ENCODE assay signal across 1 cellular context in the genomic region with DNA sequence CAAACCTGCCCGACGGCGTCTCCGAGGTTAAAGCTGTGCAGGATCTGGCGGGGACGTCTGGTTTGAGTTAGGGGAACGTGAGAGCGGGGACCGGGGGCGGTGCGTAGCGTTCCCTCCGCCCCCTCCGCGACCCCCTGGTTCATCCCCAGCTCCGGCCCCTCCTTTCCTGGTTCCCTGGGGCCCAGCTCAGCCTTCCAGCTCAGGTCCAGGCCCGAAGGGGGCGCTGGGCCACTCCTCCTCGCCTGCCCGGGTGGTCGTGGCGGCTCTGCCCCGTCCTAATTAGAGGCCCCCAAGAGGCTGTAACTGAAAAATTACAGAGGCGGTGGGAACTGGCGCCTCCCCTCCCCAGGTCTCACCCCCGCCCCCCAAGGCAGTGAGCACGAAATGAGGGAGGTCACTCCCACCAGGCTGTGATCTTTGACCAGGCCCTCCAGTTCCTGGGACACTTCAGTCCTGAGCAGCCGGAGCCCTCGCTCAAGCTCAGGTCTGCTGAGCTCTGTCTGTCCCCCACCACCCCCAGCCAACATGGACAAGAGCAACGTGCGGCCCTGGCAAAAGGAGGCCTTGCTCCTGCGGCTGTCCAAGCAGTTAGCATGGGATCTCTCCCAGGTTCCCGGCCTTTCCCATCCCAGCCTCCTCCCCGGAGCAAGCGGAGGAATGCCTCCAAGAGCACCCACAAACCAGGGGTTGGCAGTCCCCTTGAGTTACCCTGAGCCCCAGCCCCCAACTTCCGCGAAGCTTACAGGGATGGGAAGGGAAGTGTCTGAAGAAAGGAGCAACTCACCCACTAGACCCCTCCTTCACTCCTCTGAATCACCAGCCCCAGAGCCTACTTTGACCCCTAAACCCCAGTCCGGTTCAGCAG.
A peak's percentile ranks its signal among the peaks of the same experiment; 100 is the strongest.
TF ChIP-seq lines count a peak whose summit lies in the region.

No MANE protein-coding gene starts in this region.

TF ChIP-seq in HepG2, 621 proteins besides CTCF, POLR2A, EP300 and RAD21 (continued from another document and continues in another):
- TF ChIP-seq, protein P1, sequence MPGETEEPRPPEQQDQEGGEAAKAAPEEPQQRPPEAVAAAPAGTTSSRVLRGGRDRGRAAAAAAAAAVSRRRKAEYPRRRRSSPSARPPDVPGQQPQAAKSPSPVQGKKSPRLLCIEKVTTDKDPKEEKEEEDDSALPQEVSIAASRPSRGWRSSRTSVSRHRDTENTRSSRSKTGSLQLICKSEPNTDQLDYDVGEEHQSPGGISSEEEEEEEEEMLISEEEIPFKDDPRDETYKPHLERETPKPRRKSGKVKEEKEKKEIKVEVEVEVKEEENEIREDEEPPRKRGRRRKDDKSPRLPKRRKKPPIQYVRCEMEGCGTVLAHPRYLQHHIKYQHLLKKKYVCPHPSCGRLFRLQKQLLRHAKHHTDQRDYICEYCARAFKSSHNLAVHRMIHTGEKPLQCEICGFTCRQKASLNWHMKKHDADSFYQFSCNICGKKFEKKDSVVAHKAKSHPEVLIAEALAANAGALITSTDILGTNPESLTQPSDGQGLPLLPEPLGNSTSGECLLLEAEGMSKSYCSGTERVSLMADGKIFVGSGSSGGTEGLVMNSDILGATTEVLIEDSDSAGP (CRISPR knock-in tag; IDR thresholded peaks at IDR 0.05; ENCODE audit: borderline replicate concordance), result peak; percentile 47; the same call in 1 of the 2 replicates
- TF ChIP-seq, protein P2, sequence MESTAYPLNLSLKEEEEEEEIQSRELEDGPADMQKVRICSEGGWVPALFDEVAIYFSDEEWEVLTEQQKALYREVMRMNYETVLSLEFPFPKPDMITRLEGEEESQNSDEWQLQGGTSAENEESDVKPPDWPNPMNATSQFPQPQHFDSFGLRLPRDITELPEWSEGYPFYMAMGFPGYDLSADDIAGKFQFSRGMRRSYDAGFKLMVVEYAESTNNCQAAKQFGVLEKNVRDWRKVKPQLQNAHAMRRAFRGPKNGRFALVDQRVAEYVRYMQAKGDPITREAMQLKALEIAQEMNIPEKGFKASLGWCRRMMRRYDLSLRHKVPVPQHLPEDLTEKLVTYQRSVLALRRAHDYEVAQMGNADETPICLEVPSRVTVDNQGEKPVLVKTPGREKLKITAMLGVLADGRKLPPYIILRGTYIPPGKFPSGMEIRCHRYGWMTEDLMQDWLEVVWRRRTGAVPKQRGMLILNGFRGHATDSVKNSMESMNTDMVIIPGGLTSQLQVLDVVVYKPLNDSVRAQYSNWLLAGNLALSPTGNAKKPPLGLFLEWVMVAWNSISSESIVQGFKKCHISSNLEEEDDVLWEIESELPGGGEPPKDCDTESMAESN (CRISPR knock-in tag; conservative IDR thresholded peaks at IDR 0.05), result 0 out of 2 replicates have a peak, but pooled peaks have one; percentile 3
- peak; percentile 80 for TF ChIP-seq ZNF687 (CRISPR knock-in tag; IDR thresholded peaks at IDR 0.05)
- TF ChIP-seq SOX6 (IDR thresholded peaks at IDR 0.05), result no peak
- TF ChIP-seq SOX6 (CRISPR knock-in tag; IDR thresholded peaks at IDR 0.05), result peak; percentile 30; the same call in 1 of the 2 replicates
- TF ChIP-seq ZNF674 (CRISPR knock-in tag; IDR thresholded peaks at IDR 0.05; ENCODE audit: low read depth), result no peak
- TF ChIP-seq ZNF331 (CRISPR knock-in tag; IDR thresholded peaks at IDR 0.05), result peak; percentile 29; the same call in 1 of the 2 replicates
- 0 out of 2 replicates have a peak, but pooled peaks have one; percentile 12 for TF ChIP-seq CAMTA2 (CRISPR knock-in tag; IDR thresholded peaks at IDR 0.05; ENCODE audit: borderline replicate concordance)
- TF ChIP-seq, protein P3, sequence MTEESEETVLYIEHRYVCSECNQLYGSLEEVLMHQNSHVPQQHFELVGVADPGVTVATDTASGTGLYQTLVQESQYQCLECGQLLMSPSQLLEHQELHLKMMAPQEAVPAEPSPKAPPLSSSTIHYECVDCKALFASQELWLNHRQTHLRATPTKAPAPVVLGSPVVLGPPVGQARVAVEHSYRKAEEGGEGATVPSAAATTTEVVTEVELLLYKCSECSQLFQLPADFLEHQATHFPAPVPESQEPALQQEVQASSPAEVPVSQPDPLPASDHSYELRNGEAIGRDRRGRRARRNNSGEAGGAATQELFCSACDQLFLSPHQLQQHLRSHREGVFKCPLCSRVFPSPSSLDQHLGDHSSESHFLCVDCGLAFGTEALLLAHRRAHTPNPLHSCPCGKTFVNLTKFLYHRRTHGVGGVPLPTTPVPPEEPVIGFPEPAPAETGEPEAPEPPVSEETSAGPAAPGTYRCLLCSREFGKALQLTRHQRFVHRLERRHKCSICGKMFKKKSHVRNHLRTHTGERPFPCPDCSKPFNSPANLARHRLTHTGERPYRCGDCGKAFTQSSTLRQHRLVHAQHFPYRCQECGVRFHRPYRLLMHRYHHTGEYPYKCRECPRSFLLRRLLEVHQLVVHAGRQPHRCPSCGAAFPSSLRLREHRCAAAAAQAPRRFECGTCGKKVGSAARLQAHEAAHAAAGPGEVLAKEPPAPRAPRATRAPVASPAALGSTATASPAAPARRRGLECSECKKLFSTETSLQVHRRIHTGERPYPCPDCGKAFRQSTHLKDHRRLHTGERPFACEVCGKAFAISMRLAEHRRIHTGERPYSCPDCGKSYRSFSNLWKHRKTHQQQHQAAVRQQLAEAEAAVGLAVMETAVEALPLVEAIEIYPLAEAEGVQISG (CRISPR knock-in tag; IDR thresholded peaks at IDR 0.05), result 0 out of 2 replicates have a peak, but pooled peaks have one; percentile 2
- TF ChIP-seq, protein P4, sequence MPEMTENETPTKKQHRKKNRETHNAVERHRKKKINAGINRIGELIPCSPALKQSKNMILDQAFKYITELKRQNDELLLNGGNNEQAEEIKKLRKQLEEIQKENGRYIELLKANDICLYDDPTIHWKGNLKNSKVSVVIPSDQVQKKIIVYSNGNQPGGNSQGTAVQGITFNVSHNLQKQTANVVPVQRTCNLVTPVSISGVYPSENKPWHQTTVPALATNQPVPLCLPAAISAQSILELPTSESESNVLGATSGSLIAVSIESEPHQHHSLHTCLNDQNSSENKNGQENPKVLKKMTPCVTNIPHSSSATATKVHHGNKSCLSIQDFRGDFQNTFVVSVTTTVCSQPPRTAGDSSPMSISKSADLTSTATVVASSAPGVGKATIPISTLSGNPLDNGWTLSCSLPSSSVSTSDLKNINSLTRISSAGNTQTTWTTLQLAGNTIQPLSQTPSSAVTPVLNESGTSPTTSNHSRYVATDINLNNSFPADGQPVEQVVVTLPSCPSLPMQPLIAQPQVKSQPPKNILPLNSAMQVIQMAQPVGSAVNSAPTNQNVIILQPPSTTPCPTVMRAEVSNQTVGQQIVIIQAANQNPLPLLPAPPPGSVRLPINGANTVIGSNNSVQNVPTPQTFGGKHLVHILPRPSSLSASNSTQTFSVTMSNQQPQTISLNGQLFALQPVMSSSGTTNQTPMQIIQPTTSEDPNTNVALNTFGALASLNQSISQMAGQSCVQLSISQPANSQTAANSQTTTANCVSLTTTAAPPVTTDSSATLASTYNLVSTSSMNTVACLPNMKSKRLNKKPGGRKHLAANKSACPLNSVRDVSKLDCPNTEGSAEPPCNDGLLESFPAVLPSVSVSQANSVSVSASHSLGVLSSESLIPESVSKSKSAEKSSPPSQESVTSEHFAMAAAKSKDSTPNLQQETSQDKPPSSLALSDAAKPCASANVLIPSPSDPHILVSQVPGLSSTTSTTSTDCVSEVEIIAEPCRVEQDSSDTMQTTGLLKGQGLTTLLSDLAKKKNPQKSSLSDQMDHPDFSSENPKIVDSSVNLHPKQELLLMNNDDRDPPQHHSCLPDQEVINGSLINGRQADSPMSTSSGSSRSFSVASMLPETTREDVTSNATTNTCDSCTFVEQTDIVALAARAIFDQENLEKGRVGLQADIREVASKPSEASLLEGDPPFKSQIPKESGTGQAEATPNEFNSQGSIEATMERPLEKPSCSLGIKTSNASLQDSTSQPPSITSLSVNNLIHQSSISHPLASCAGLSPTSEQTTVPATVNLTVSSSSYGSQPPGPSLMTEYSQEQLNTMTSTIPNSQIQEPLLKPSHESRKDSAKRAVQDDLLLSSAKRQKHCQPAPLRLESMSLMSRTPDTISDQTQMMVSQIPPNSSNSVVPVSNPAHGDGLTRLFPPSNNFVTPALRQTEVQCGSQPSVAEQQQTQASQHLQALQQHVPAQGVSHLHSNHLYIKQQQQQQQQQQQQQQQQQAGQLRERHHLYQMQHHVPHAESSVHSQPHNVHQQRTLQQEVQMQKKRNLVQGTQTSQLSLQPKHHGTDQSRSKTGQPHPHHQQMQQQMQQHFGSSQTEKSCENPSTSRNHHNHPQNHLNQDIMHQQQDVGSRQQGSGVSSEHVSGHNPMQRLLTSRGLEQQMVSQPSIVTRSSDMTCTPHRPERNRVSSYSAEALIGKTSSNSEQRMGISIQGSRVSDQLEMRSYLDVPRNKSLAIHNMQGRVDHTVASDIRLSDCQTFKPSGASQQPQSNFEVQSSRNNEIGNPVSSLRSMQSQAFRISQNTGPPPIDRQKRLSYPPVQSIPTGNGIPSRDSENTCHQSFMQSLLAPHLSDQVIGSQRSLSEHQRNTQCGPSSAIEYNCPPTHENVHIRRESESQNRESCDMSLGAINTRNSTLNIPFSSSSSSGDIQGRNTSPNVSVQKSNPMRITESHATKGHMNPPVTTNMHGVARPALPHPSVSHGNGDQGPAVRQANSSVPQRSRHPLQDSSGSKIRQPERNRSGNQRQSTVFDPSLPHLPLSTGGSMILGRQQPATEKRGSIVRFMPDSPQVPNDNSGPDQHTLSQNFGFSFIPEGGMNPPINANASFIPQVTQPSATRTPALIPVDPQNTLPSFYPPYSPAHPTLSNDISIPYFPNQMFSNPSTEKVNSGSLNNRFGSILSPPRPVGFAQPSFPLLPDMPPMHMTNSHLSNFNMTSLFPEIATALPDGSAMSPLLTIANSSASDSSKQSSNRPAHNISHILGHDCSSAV (CRISPR knock-in tag; IDR thresholded peaks at IDR 0.05; ENCODE audit: borderline replicate concordance), result no peak
- no peak for TF ChIP-seq TRIM22 (IDR thresholded peaks at IDR 0.05)
- 0 out of 2 replicates have a peak, but pooled peaks have one; percentile 9 for TF ChIP-seq RFXANK (CRISPR knock-in tag; IDR thresholded peaks at IDR 0.05)
- TF ChIP-seq ZNF274 (CRISPR knock-in tag; IDR thresholded peaks at IDR 0.05), result no peak
- TF ChIP-seq PREB (CRISPR knock-in tag; IDR thresholded peaks at IDR 0.05), result no peak
- TF ChIP-seq ESRRA (CRISPR knock-in tag; IDR thresholded peaks at IDR 0.05; ENCODE audit: low read depth), result peak; percentile 52; the same call in 1 of the 2 replicates
- 0 out of 2 replicates have a peak, but pooled peaks have one; percentile 11 for TF ChIP-seq ZNF563 (CRISPR knock-in tag; IDR thresholded peaks at IDR 0.05)
- TF ChIP-seq HNRNPL (IDR thresholded peaks at IDR 0.05; ENCODE audit: low read depth, low read length), result no peak
- TF ChIP-seq ELF3 (CRISPR knock-in tag; IDR thresholded peaks at IDR 0.05), result 0 out of 2 replicates have a peak, but pooled peaks have one; percentile 2
- peak; percentile 81 for TF ChIP-seq POLR2AphosphoS5 (IDR thresholded peaks at IDR 0.05; ENCODE audit: low read depth, low read length)
- TF ChIP-seq MLLT10 (CRISPR knock-in tag; IDR thresholded peaks at IDR 0.05), result no peak
- 0 out of 2 replicates have a peak, but pooled peaks have one; percentile 68 for TF ChIP-seq ZNF749 (CRISPR knock-in tag; IDR thresholded peaks at IDR 0.05; ENCODE audit: borderline replicate concordance)
- TF ChIP-seq BCL3 (CRISPR knock-in tag; IDR thresholded peaks at IDR 0.05), result 0 out of 2 replicates have a peak, but pooled peaks have one; percentile 7
- TF ChIP-seq PHF20 (CRISPR knock-in tag; IDR thresholded peaks at IDR 0.05), result peak; percentile 20; the same call in 1 of the 2 replicates
- TF ChIP-seq KDM4B (CRISPR knock-in tag; IDR thresholded peaks at IDR 0.05), result no peak; the same call in 1 of the 2 replicates
- TF ChIP-seq ZNF205 (CRISPR knock-in tag; IDR thresholded peaks at IDR 0.05), result no peak
